12 cellular contexts compared by ENCODE assay signal in the genomic region with DNA sequence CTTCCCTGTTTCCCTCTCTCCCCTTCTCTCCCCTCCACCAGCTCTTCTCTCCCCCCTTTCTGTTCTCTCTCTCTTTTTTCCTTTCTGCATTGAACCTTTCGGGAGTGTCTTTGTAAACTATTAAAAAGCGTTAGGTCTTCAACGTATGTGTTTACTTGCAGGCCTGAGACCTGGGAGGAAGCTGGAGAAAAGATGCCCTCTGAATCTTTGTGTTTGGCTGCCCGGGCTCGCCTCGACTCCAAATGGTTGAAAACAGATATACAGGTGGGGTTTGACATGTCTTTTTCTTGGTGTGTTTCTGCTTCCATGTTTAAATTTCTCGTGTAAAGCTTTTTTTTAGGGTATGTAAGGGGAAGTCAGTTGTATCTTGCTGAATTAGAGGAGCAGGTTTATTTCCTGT. TPM values are rescaled to one million over a fixed set of nuclear protein-coding genes. Genes with fewer than 3 reads are reported as not detected.
DNase-seq lines count a peak whose midpoint lies in the region; ATAC-seq, FAIRE-seq and TF ChIP-seq lines count a peak whose summit lies in the region.
"Not testable (repeated sequence)": the region's sequence is repeated elsewhere in the genome, so short reads cannot be mapped to it uniquely, and the experiment has no call there.
"Had no signal": no experiment of that assay in that cellular context is flagged by ENCODE, and none has a peak within 500 bp of the region (broad histone marks: within the 10 kb centered on the region; RNA-seq: fewer than 3 reads in every experiment).

No MANE protein-coding gene starts in this region.

- H3K36me3 Mint-ChIP-seq in CD8-positive, alpha-beta T cell, result peaks cover 39% of the 10 kb centered on the region
- not testable (repeated sequence) for H3K36me3 Mint-ChIP-seq in astrocyte (ENCODE audit: low read depth, unreplicated experiment)

- H3K27me3 Mint-ChIP-seq in CD8-positive, alpha-beta T cell (ENCODE audit: low read depth); astrocyte (ENCODE audit: low read depth, unreplicated experiment): not testable (repeated sequence)

- not testable (repeated sequence) for H3K4me3 ChIP-seq in CD8-positive, alpha-beta T cell (ENCODE audit: low read depth, low read length)
- peak overlapping the region; percentile 56 for H3K4me3 ChIP-seq in Jurkat, Clone E6-1 (ENCODE audit: low read length)
- H3K4me3 ChIP-seq in WERI-Rb-1 (ENCODE audit: low read depth, low read length) (peak overlapping the region; percentile 41), astrocyte (ENCODE audit: insufficient read depth, low read depth, low read length) (peak overlapping the region; percentile 50), esophagus (ENCODE audit: low read depth in 1 of 2, low read length in 2 of 2) (peak overlapping the region; percentile 49 to 59), ovary (peak overlapping the region; percentile 33), testis (peak overlapping the region; percentile 45 to 53)

- H3K27ac ChIP-seq in CD8-positive, alpha-beta T cell (ENCODE audit: low read depth, low read length); astrocyte (ENCODE audit: low read depth, low read length); esophagus (ENCODE audit: low read depth in 2 of 2, low read length in 1 of 2); ovary: not testable (repeated sequence)
- H3K27ac ChIP-seq in WERI-Rb-1 (peak overlapping the region; percentile 43; the same call in 1 of the 2 replicates), testis (peak overlapping the region in 1 of 2 donors; percentile 53)

- H4K20me1 ChIP-seq in astrocyte (ENCODE audit: insufficient read depth, low read length), result not testable (repeated sequence)

- peaks cover 39% of the 10 kb centered on the region for H3K4me1 Mint-ChIP-seq in CD8-positive, alpha-beta T cell (ENCODE audit: low read depth)
- H3K4me1 Mint-ChIP-seq in astrocyte (ENCODE audit: low read depth, unreplicated experiment), result peaks cover 11% of the 10 kb centered on the region

- CTCF ChIA-PET in CD8-positive, alpha-beta T cell (lab: Charles Lee), result not testable (repeated sequence)

- TF ChIP-seq POLR2A in ovary (IDR thresholded peaks at IDR 0.05); testis (IDR thresholded peaks at IDR 0.05): not testable (repeated sequence)

- not testable (repeated sequence) for TF ChIP-seq CTCF in CD8-positive, alpha-beta T cell (IDR thresholded peaks at IDR 0.05); WERI-Rb-1 (IDR thresholded peaks at IDR 0.05; ENCODE audit: low read depth, low read length); astrocyte (IDR thresholded peaks at IDR 0.05; ENCODE audit: insufficient read depth, low read depth, low read length); ovary (IDR thresholded peaks at IDR 0.05); testis (IDR thresholded peaks at IDR 0.05)

- not testable (repeated sequence) for H3K9me3 Mint-ChIP-seq in CD8-positive, alpha-beta T cell; astrocyte (ENCODE audit: unreplicated experiment)

- not testable (repeated sequence) for TF ChIP-seq EP300 in ovary (IDR thresholded peaks at IDR 0.05)

- not testable (repeated sequence) for H2AFZ ChIP-seq in astrocyte (ENCODE audit: low read depth, low read length)

- not testable (repeated sequence) for FAIRE-seq in astrocyte (lab: Jason Lieb, UNC)

- ATAC-seq in CD8-positive, alpha-beta T cell, result not testable (repeated sequence)

- POLR2A ChIA-PET in CD8-positive, alpha-beta T cell (lab: Charles Lee), result not testable (repeated sequence)

- not testable (repeated sequence) for DNase-seq in CD8-positive, alpha-beta T cell; Jurkat, Clone E6-1 (ENCODE audit: low read depth, low spot score); WERI-Rb-1; astrocyte (ENCODE audit: low read depth); ovary; testis
- DNase-seq in left kidney (ENCODE audit: low read depth, low spot score), result peak; percentile 17

- intact Hi-C loops in CD8-positive, alpha-beta T cell (cut with DNase I, micrococcal nuclease); ovary (cut with DNase I); testis (cut with DNase I; ENCODE audit: low total_unique reads): not testable (repeated sequence)

- WGBS in esophagus, 2 donors, result 3% methylated on average over 7 of the region's 7 CpGs
- WGBS in ovary, 3 donors, result 0 to 2% (median 0%) methylated on average over 4 to 7 of the region's 7 CpGs
- WGBS in testis, 2 donors, result 0 to 4% methylated on average over 7 of the region's 7 CpGs

- H3K4me3 Mint-ChIP-seq in CD8-positive, alpha-beta T cell, result peak overlapping the region; percentile 92
- peak overlapping the region; percentile 96 for H3K4me3 Mint-ChIP-seq in astrocyte (ENCODE audit: unreplicated experiment)

- H3K36me3 ChIP-seq in CD8-positive, alpha-beta T cell (ENCODE audit: insufficient read depth, low read length); WERI-Rb-1; astrocyte (ENCODE audit: insufficient read depth, low read length); esophagus (ENCODE audit: control insufficient read depth in 2 of 2, insufficient read depth in 2 of 2, low read length in 1 of 2); ovary; testis (ENCODE audit: low read depth, missing control alignments): not testable (repeated sequence)

- not testable (repeated sequence) for H3K27me3 ChIP-seq in CD8-positive, alpha-beta T cell (ENCODE audit: insufficient read depth, low read length); WERI-Rb-1 (ENCODE audit: insufficient read depth, low read depth, severe bottlenecking); astrocyte (ENCODE audit: insufficient read depth, low read length); esophagus (ENCODE audit: control insufficient read depth in 1 of 2, insufficient read depth in 2 of 2, low read length in 2 of 2); ovary; testis

- peak overlapping the region; percentile 80 for H3K4me2 ChIP-seq in astrocyte (ENCODE audit: low read length)

- H3K9ac ChIP-seq in astrocyte (ENCODE audit: low read length), result peak overlapping the region; percentile 71

- peaks cover 27% of the 10 kb centered on the region for H3K79me2 ChIP-seq in astrocyte (ENCODE audit: insufficient read depth, low read length)

- H3K4me1 ChIP-seq in CD8-positive, alpha-beta T cell (ENCODE audit: insufficient read depth, low read length), result peaks cover 15% of the 10 kb centered on the region
- H3K4me1 ChIP-seq in astrocyte (ENCODE audit: insufficient read depth, low read length); esophagus (ENCODE audit: control insufficient read depth in 2 of 2, insufficient read depth in 2 of 2, low read length in 1 of 2); ovary (ENCODE audit: insufficient read depth); testis: not testable (repeated sequence)

- not testable (repeated sequence) for H3K9me3 ChIP-seq in CD8-positive, alpha-beta T cell (ENCODE audit: low read length); WERI-Rb-1 (ENCODE audit: severe bottlenecking); astrocyte (ENCODE audit: insufficient read depth, low read depth, low read length); esophagus (ENCODE audit: control insufficient read depth in 2 of 2, insufficient read depth in 1 of 2, low read depth in 1 of 2, low read length in 1 of 2); ovary; testis

- peak overlapping the region; percentile 92 for H3K27ac Mint-ChIP-seq in CD8-positive, alpha-beta T cell
- H3K27ac Mint-ChIP-seq in astrocyte (ENCODE audit: unreplicated experiment), result peak overlapping the region; percentile 27

RNA-seq across cellular contexts. Expression of gene GOLGA6L26, which starts 29.7 kb away (rescaled TPM):
- total RNA-seq in CD8-positive, alpha-beta T cell, result not detected
- polyA plus RNA-seq in Jurkat, Clone E6-1 (2012; ENCODE audit: insufficient read depth, insufficient read length), result not detected
- total RNA-seq in astrocyte, result not detected in 2 replicates
- polyA plus RNA-seq in esophagus, result not detected
- not detected for total RNA-seq in ovary
- not detected for polyA plus RNA-seq in ovary
- 10 to 100 TPM in 1 of 2 donors, 1 to 10 TPM in 1; 5.8 to 13.9 TPM for total RNA-seq in testis
- polyA plus RNA-seq in testis (ENCODE audit: insufficient read depth, low read depth, low replicate concordance), result not detected
- total RNA-seq: esophagus mucosa, lung microvascular endothelial cell, SK-MEL-5 had no signal
- polyA plus RNA-seq: adipose tissue had no signal

RNA-seq across cellular contexts. Expression of gene GOLGA8S, which starts 50.3 kb away (rescaled TPM):
- total RNA-seq in CD8-positive, alpha-beta T cell, result under 1 TPM in 1 of 2 experiments, not detected in 1; 0.22 TPM
- polyA plus RNA-seq in Jurkat, Clone E6-1 (2012; ENCODE audit: insufficient read depth, insufficient read length), result 0.45 TPM
- total RNA-seq in astrocyte (0.14 and 0.26 TPM in 2 replicates), ovary (under 1 TPM in 6 of 7 donors, not detected in 1; 0.33 to 0.68 (median 0.58) TPM), testis (10 to 100 TPM in 1 of 2 donors, 1 to 10 TPM in 1; 9.2 to 33.9 TPM)
- polyA plus RNA-seq in esophagus (under 1 TPM; 0.04 to 0.10 TPM), ovary (under 1 TPM; 0.11 to 0.30 TPM), testis (ENCODE audit: insufficient read depth, low read depth, low replicate concordance) (15.5 TPM)
- total RNA-seq: lung microvascular endothelial cell, SK-MEL-5 had no signal
